23 cellular contexts compared by ENCODE assay signal in genomic region chr22:19067696-19068348, GRCh38. TPM values are rescaled to one million over a fixed set of nuclear protein-coding genes. Genes with fewer than 3 reads are reported as not detected.
DNase-seq lines count a peak whose midpoint lies in the region; ATAC-seq and TF ChIP-seq lines count a peak whose summit lies in the region.
"Had no signal": no experiment of that assay in that cellular context is flagged by ENCODE, and none has a peak within 500 bp of the region (broad histone marks: within the 10 kb centered on the region; RNA-seq: fewer than 3 reads in every experiment).

No MANE protein-coding gene starts in this region.

- H3K27ac ChIP-seq in coronary artery: no peak overlapping the region
- H3K27ac ChIP-seq in mesenchymal stem cell (ENCODE audit: low read length, poor library complexity, severe bottlenecking): no peak overlapping the region
- H3K27ac ChIP-seq: Peyer's patch, SJSA1 had no signal

- in situ Hi-C loops in G401 (cut with HindIII; ENCODE audit: low sequenced_read_pairs): no loop called here

- H3K4me2 ChIP-seq in mesenchymal stem cell (ENCODE audit: low read length, poor library complexity, severe bottlenecking): no peak overlapping the region
- H3K4me2 ChIP-seq: GM23338 had no signal

- H3K4me1 ChIP-seq in mesenchymal stem cell (ENCODE audit: control insufficient read depth, insufficient read depth, low read depth, low read length): peaks cover 19% of the 10 kb centered on the region
- H3K4me1 ChIP-seq: HAP-1, Peyer's patch had no signal

- H3K9ac ChIP-seq in mesenchymal stem cell (ENCODE audit: low read length): no peak overlapping the region

- peak overlapping the region; percentile 25 for H4K91ac ChIP-seq in mesenchymal stem cell (ENCODE audit: low read length)

- peaks cover 62 to 70% of the 10 kb centered on the region in 2 experiments for H3K36me3 ChIP-seq in mesenchymal stem cell (ENCODE audit: control insufficient read depth in 1 of 2, insufficient read depth in 2 of 2, low read depth in 1 of 2, low read length in 2 of 2)

- peaks cover 55% of the 10 kb centered on the region for H3K79me1 ChIP-seq in mesenchymal stem cell (replicated peaks; ENCODE audit: low read length, poor library complexity, severe bottlenecking)

- no peak for ATAC-seq in activated CD8-positive, alpha-beta memory T cell treated with anti-CD3 and anti-CD28 coated beads, Interleukin-2, amount 10 ng/mL, durations not matched to agents 7 days and 5 days
- no peak for ATAC-seq in GM19023 (IDR thresholded peaks at IDR 0.05; ENCODE audit: unreplicated experiment)
- ATAC-seq: GM23338, Right ventricle myocardium inferior had no signal

- H3K27me3 Mint-ChIP-seq in activated CD8-positive, alpha-beta memory T cell treated with anti-CD3 and anti-CD28 coated beads, Interleukin-2, amount 10 ng/mL, durations not matched to agents 7 days and 5 days: no peaks in the 10 kb centered on the region
- H3K27me3 Mint-ChIP-seq: B cell, IgD-negative memory B cell had no signal

- no peak overlapping the region for H3K23ac ChIP-seq in mesenchymal stem cell (ENCODE audit: low read length in 2 of 2)

- no peak overlapping the region for H2AFZ ChIP-seq in mesenchymal stem cell (ENCODE audit: low read depth, low read length)
- H2AFZ ChIP-seq: GM23338 had no signal

- H3K36me3 Mint-ChIP-seq in activated CD8-positive, alpha-beta memory T cell treated with anti-CD3 and anti-CD28 coated beads, Interleukin-2, amount 10 ng/mL, durations not matched to agents 7 days and 5 days: peaks cover 30% of the 10 kb centered on the region

- H3K4me3 Mint-ChIP-seq in activated CD8-positive, alpha-beta memory T cell treated with anti-CD3 and anti-CD28 coated beads, Interleukin-2, amount 10 ng/mL, durations not matched to agents 7 days and 5 days: no peak overlapping the region
- H3K4me3 Mint-ChIP-seq: B cell, CD14-positive monocyte, GM23338 had no signal

- no peak overlapping the region for H4K8ac ChIP-seq in mesenchymal stem cell (ENCODE audit: low read length)

- H3K27me3 ChIP-seq in mesenchymal stem cell (ENCODE audit: control insufficient read depth in 1 of 2, insufficient read depth in 1 of 2, low read length in 2 of 2): no peaks in the 10 kb centered on the region
- H3K27me3 ChIP-seq: Peyer's patch, SJSA1 had no signal

- H2BK120ac ChIP-seq in mesenchymal stem cell (ENCODE audit: low read depth, low read length): no peak overlapping the region

- no peak overlapping the region for H3K4me3 ChIP-seq in coronary artery
- no peak overlapping the region for H3K4me3 ChIP-seq in mesenchymal stem cell (ENCODE audit: insufficient read depth in 1 of 2, low read depth in 1 of 2, low read length in 2 of 2)
- H3K4me3 ChIP-seq: GM23338, HAP-1, Peyer's patch, SJSA1 had no signal

- DNase-seq in activated CD8-positive, alpha-beta memory T cell treated with anti-CD3 and anti-CD28 coated beads, Interleukin-2, amount 50 U/mL, for 48 hours: peak; percentile 39
- no peak for DNase-seq in activated CD8-positive, alpha-beta memory T cell treated with anti-CD3 and anti-CD28 coated beads, Interleukin-2, amount 10 ng/mL, durations not matched to agents 7 days and 5 days
- DNase-seq in coronary artery (ENCODE audit: low spot score) (peak; percentile 57), mesenchymal stem cell (no peak), ureter (ENCODE audit: low spot score) (peak; percentile 18), GM19238 (ENCODE audit: insufficient read length, low spot score) (no peak), G401 (ENCODE audit: low spot score) (no peak)
- DNase-seq: DMS53, GF-D8, Kasumi-1, NCI-H1417, NCI-H187, NCI-H446, NCI-H526 had no signal

- H3K14ac ChIP-seq in mesenchymal stem cell (ENCODE audit: low read length in 2 of 2): no peak overlapping the region

- no peak overlapping the region for H3K27ac Mint-ChIP-seq in activated CD8-positive, alpha-beta memory T cell treated with anti-CD3 and anti-CD28 coated beads, Interleukin-2, amount 10 ng/mL, durations not matched to agents 7 days and 5 days
- H3K27ac Mint-ChIP-seq: GM23338, IgD-negative memory B cell had no signal

- CTCF ChIA-PET in activated CD8-positive, alpha-beta memory T cell treated with anti-CD3 and anti-CD28 coated beads, Interleukin-2, amount 10 ng/mL, durations not matched to agents 7 days and 5 days (lab: Charles Lee): no interaction called here

- no peak overlapping the region for H3K4ac ChIP-seq in mesenchymal stem cell (ENCODE audit: low read depth in 1 of 2, low read length in 2 of 2)

- no peak for TF ChIP-seq CTCF in coronary artery (IDR thresholded peaks at IDR 0.05)

- H2BK12ac ChIP-seq in mesenchymal stem cell (ENCODE audit: low read length in 2 of 2): no peak overlapping the region

- H2BK15ac ChIP-seq in mesenchymal stem cell (ENCODE audit: low read depth, poor library complexity, severe bottlenecking): no peak overlapping the region

- no peaks in the 10 kb centered on the region for H3K9me3 ChIP-seq in mesenchymal stem cell (ENCODE audit: control insufficient read depth, low read length)
- H3K9me3 ChIP-seq: HAP-1, Peyer's patch, SJSA1 had no signal

- WGBS in mesenchymal stem cell: 95% methylated on average over 20 of the region's 21 CpGs

- no peak overlapping the region for H3K18ac ChIP-seq in mesenchymal stem cell (ENCODE audit: low read depth in 1 of 2, low read length in 2 of 2)

- no peaks in the 10 kb centered on the region for H3K4me1 Mint-ChIP-seq in activated CD8-positive, alpha-beta memory T cell treated with anti-CD3 and anti-CD28 coated beads, Interleukin-2, amount 10 ng/mL, durations not matched to agents 7 days and 5 days
- H3K4me1 Mint-ChIP-seq: CD14-positive monocyte, GM23338 had no signal

- H3K9me3 Mint-ChIP-seq in activated CD8-positive, alpha-beta memory T cell treated with anti-CD3 and anti-CD28 coated beads, Interleukin-2, amount 10 ng/mL, durations not matched to agents 7 days and 5 days (ENCODE audit: low read depth): no peaks in the 10 kb centered on the region
- H3K9me3 Mint-ChIP-seq: CD14-positive monocyte, GM23338, IgD-negative memory B cell had no signal

- H2BK5ac ChIP-seq in mesenchymal stem cell (ENCODE audit: low read depth, low read length, poor library complexity, severe bottlenecking): no peak overlapping the region

- H2AK5ac ChIP-seq in mesenchymal stem cell (ENCODE audit: low read length, severe bottlenecking): no peak overlapping the region

RNA-seq across cellular contexts. Expression of gene DGCR2, which starts 54.4 kb away (rescaled TPM):
- total RNA-seq in activated CD8-positive, alpha-beta memory T cell treated with anti-CD3 and anti-CD28 coated beads, Interleukin-2, amount 10 ng/mL, durations not matched to agents 7 days and 5 days: 10 to 100 TPM; 27.8 TPM
- 30.8 TPM for polyA plus RNA-seq in mesenchymal stem cell (2013, experiment 1 of 2)
- 29.3 TPM for polyA plus RNA-seq in mesenchymal stem cell (2013, experiment 2 of 2)
- total RNA-seq in ureter: 68.7 TPM
- total RNA-seq in G401 (2014; rRNA removed; shearing (Covaris generic)): 56.6 and 59.9 TPM in 2 replicates

Comparison
In these comparisons a context has a peak if more than half of its experiments do, and no peak if none do; other contexts are left out.
1. DNase-seq: peak in activated CD8-positive, alpha-beta memory T cell treated with anti-CD3 and anti-CD28 coated beads, Interleukin-2, amount 50 U/mL, for 48 hours (single experiment), coronary artery (single experiment) and ureter (single experiment); none in activated CD8-positive, alpha-beta memory T cell treated with anti-CD3 and anti-CD28 coated beads, Interleukin-2, amount 10 ng/mL, durations not matched to agents 7 days and 5 days (single experiment), mesenchymal stem cell (single experiment), GM19238 (single experiment) and G401 (single experiment).